23 cellular contexts compared by ENCODE assay signal in the genomic region with DNA sequence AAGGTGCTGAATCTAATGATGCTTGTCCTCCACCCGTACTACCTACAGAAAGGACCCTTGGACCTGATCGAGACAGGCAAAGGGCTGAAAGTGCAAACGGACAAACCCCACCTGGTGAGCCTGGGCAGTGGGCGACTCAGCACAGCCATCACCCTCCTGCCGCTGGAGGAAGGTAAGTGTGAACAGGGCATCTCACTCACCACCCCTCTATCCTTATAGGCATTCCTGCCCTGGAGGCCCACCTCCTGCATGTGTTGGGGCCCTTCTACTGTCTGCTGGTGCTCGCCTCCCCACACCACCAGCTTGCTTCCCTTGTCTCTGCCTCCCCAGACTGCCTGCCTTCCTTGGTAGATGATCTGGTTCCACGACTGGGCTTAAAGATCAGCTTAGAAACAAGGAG. TPM values are rescaled to one million over a fixed set of nuclear protein-coding genes. Genes with fewer than 3 reads are reported as not detected.
A peak's percentile ranks its signal among the peaks of the same experiment; 100 is the strongest.
DNase-seq lines count a peak whose midpoint lies in the region; ATAC-seq, FAIRE-seq and TF ChIP-seq lines count a peak whose summit lies in the region.
"Had no signal": no experiment of that assay in that cellular context is flagged by ENCODE, and none has a peak within 500 bp of the region (broad histone marks: within the 10 kb centered on the region; RNA-seq: fewer than 3 reads in every experiment).

No MANE protein-coding gene starts in this region.

- peaks cover 62% of the 10 kb centered on the region for H3F3A ChIP-seq in GM23248 (ENCODE audit: insufficient read depth)

- H3K36me3 Mint-ChIP-seq in HFFc6 (ENCODE audit: low read depth) = peaks cover 16% of the 10 kb centered on the region
- H3K36me3 Mint-ChIP-seq in astrocyte (ENCODE audit: low read depth, unreplicated experiment) = peaks cover 12% of the 10 kb centered on the region
- H3K36me3 Mint-ChIP-seq: CD8-positive, alpha-beta T cell; natural killer cell; stimulated activated effector memory CD8-positive, alpha-beta T cell treated with anti-CD3 and anti-CD28 coated beads, Interleukin-12 subunit alpha, Interleukin-12 subunit beta, amount 100 ng/mL, for 72 hours had no signal

- no peak overlapping the region for H2BK15ac ChIP-seq in mesenchymal stem cell (ENCODE audit: low read depth, poor library complexity, severe bottlenecking)

- H3K4me3 Mint-ChIP-seq in HFFc6 (no peak overlapping the region), astrocyte (ENCODE audit: unreplicated experiment) (peak overlapping the region; percentile 41)
- H3K4me3 Mint-ChIP-seq: activated T-cell treated with anti-CD3 and anti-CD28 coated beads, Interleukin-2, amount 50 U/mL, for 24 hours; CD8-positive, alpha-beta T cell; effector memory CD8-positive, alpha-beta T cell; natural killer cell; stimulated activated effector memory CD8-positive, alpha-beta T cell treated with anti-CD3 and anti-CD28 coated beads, Interleukin-12 subunit alpha, Interleukin-12 subunit beta, amount 100 ng/mL, for 72 hours had no signal

- no peaks in the 10 kb centered on the region for H3K9me2 ChIP-seq in GM23248 (ENCODE audit: insufficient read depth)

- no peak overlapping the region for H2BK120ac ChIP-seq in mesenchymal stem cell (ENCODE audit: low read depth, low read length)

- H3K36me3 ChIP-seq in astrocyte (ENCODE audit: insufficient read depth, low read length) (peaks cover 14% of the 10 kb centered on the region), mesenchymal stem cell (ENCODE audit: control insufficient read depth in 1 of 2, insufficient read depth in 2 of 2, low read depth in 1 of 2, low read length in 2 of 2) (peaks cover 49 to 52% of the 10 kb centered on the region in 2 experiments), subcutaneous abdominal adipose tissue (ENCODE audit: control insufficient read depth in 5 of 5, insufficient read depth in 5 of 5, low read length in 5 of 5) (peaks cover 2 to 48% (median 38%) of the 10 kb centered on the region in 5 donors), GM23248 (ENCODE audit: low read depth) (peaks cover 16% of the 10 kb centered on the region)

- peak overlapping the region; percentile 35 for H4K8ac ChIP-seq in mesenchymal stem cell (ENCODE audit: low read length)

- H3K27ac Mint-ChIP-seq in HFFc6 (peak overlapping the region; percentile 87), astrocyte (ENCODE audit: unreplicated experiment) (peak overlapping the region; percentile 69)
- H3K27ac Mint-ChIP-seq: activated T-cell treated with anti-CD3 and anti-CD28 coated beads, Interleukin-2, amount 50 U/mL, for 24 hours; CD8-positive, alpha-beta T cell; effector memory CD8-positive, alpha-beta T cell; natural killer cell; stimulated activated effector memory CD8-positive, alpha-beta T cell treated with anti-CD3 and anti-CD28 coated beads, Interleukin-12 subunit alpha, Interleukin-12 subunit beta, amount 100 ng/mL, for 72 hours had no signal

- H3K14ac ChIP-seq in mesenchymal stem cell (ENCODE audit: low read length in 2 of 2) = peak overlapping the region in 1 of 2 experiments; percentile 70

- peaks cover 49% of the 10 kb centered on the region for H3K79me2 ChIP-seq in astrocyte (ENCODE audit: insufficient read depth, low read length)
- peaks cover 65% of the 10 kb centered on the region for H3K79me2 ChIP-seq in GM23248 (ENCODE audit: insufficient read depth)

- H2BK5ac ChIP-seq in mesenchymal stem cell (ENCODE audit: low read depth, low read length, poor library complexity, severe bottlenecking) = peak overlapping the region; percentile 77

- no peak overlapping the region for H3K27ac ChIP-seq in astrocyte (ENCODE audit: low read depth, low read length)
- peak overlapping the region; percentile 82 for H3K27ac ChIP-seq in mesenchymal stem cell (ENCODE audit: low read length, poor library complexity, severe bottlenecking)
- H3K27ac ChIP-seq in subcutaneous abdominal adipose tissue (ENCODE audit: low read depth, low read length) = peak overlapping the region; percentile 94
- H3K27ac ChIP-seq in GM23248 = no peak overlapping the region
- H3K27ac ChIP-seq: HL-60 had no signal

- H2AFZ ChIP-seq in astrocyte (ENCODE audit: low read depth, low read length) (no peak overlapping the region), mesenchymal stem cell (ENCODE audit: low read depth, low read length) (no peak overlapping the region), GM23248 (no peak overlapping the region)

- peaks cover 8% of the 10 kb centered on the region for H3K79me1 ChIP-seq in mesenchymal stem cell (replicated peaks; ENCODE audit: low read length, poor library complexity, severe bottlenecking)

- no peak overlapping the region for H3K4me3 ChIP-seq in astrocyte (ENCODE audit: insufficient read depth, low read depth, low read length)
- H3K4me3 ChIP-seq in mesenchymal stem cell (ENCODE audit: insufficient read depth in 1 of 2, low read depth in 1 of 2, low read length in 2 of 2) = no peak overlapping the region
- H3K4me3 ChIP-seq in subcutaneous abdominal adipose tissue (ENCODE audit: low read depth in 1 of 5, low read length in 5 of 5) = no peak overlapping the region
- H3K4me3 ChIP-seq in GM23248 = no peak overlapping the region
- H3K4me3 ChIP-seq: gastroesophageal sphincter had no signal

- H4K20me1 ChIP-seq in astrocyte (ENCODE audit: insufficient read depth, low read length) (peaks cover 13% of the 10 kb centered on the region), GM23248 (ENCODE audit: insufficient read depth) (no peaks in the 10 kb centered on the region)

- TF ChIP-seq CTCF in HFFc6 (IDR thresholded peaks at IDR 0.05) (no peak), astrocyte (IDR thresholded peaks at IDR 0.05; ENCODE audit: insufficient read depth, low read depth, low read length) (no peak)

- no peaks in the 10 kb centered on the region; the same call in none of the 2 replicates for H3K27me3 Mint-ChIP-seq in HFFc6 (ENCODE audit: insufficient read depth)
- no peaks in the 10 kb centered on the region for H3K27me3 Mint-ChIP-seq in astrocyte (ENCODE audit: low read depth, unreplicated experiment)

- peak overlapping the region in 1 of 2 experiments; percentile 75 for H3K18ac ChIP-seq in mesenchymal stem cell (ENCODE audit: low read depth in 1 of 2, low read length in 2 of 2)

- FAIRE-seq in astrocyte (lab: Jason Lieb, UNC) = no peak
- FAIRE-seq: HepG2 had no signal

- ATAC-seq in HG02759 (IDR thresholded peaks at IDR 0.05; ENCODE audit: unreplicated experiment) = no peak
- ATAC-seq: activated CD4-positive, CD25-positive, alpha-beta regulatory T cell treated with anti-CD3 and anti-CD28 coated beads, Interleukin-2, amount 50 U/mL, for 24 hours; CD8-positive, alpha-beta T cell; effector memory CD8-positive, alpha-beta T cell; gastroesophageal sphincter; natural killer cell; stimulated activated effector memory CD8-positive, alpha-beta T cell treated with anti-CD3 and anti-CD28 coated beads, Interleukin-12 subunit alpha, Interleukin-12 subunit beta, amount 100 ng/mL, for 72 hours had no signal

- peak overlapping the region; percentile 42 for H2AK5ac ChIP-seq in mesenchymal stem cell (ENCODE audit: low read length, severe bottlenecking)

- H4K91ac ChIP-seq in mesenchymal stem cell (ENCODE audit: low read length) = peak overlapping the region; percentile 87

- H3K4ac ChIP-seq in mesenchymal stem cell (ENCODE audit: low read depth in 1 of 2, low read length in 2 of 2) = peak overlapping the region; percentile 59 to 92

- no peaks in the 10 kb centered on the region for H3K27me3 ChIP-seq in astrocyte (ENCODE audit: insufficient read depth, low read length)
- no peaks in the 10 kb centered on the region for H3K27me3 ChIP-seq in mesenchymal stem cell (ENCODE audit: control insufficient read depth in 1 of 2, insufficient read depth in 1 of 2, low read length in 2 of 2)
- H3K27me3 ChIP-seq in subcutaneous abdominal adipose tissue (ENCODE audit: control insufficient read depth in 5 of 5, insufficient read depth in 4 of 5, low read length in 5 of 5) = no peaks in the 10 kb centered on the region
- H3K27me3 ChIP-seq in GM23248 (replicated peaks; ENCODE audit: insufficient read depth) = no peaks in the 10 kb centered on the region
- H3K27me3 ChIP-seq: gastroesophageal sphincter had no signal

- in situ Hi-C loops in GM23248 (cut with MboI) = no loop called here

- H3K4me1 Mint-ChIP-seq in HFFc6 (ENCODE audit: low read depth) (peaks cover 81% of the 10 kb centered on the region), astrocyte (ENCODE audit: low read depth, unreplicated experiment) (peaks cover 69% of the 10 kb centered on the region)

- H3K9ac ChIP-seq in astrocyte (ENCODE audit: low read length) (no peak overlapping the region), mesenchymal stem cell (ENCODE audit: low read length) (no peak overlapping the region), subcutaneous abdominal adipose tissue (ENCODE audit: low read length in 5 of 5) (no peak overlapping the region), GM23248 (no peak overlapping the region)

- H3K9me3 Mint-ChIP-seq in HFFc6 = no peaks in the 10 kb centered on the region
- peaks cover under 1% of the 10 kb centered on the region for H3K9me3 Mint-ChIP-seq in astrocyte (ENCODE audit: unreplicated experiment)
- H3K9me3 Mint-ChIP-seq: activated T-cell treated with anti-CD3 and anti-CD28 coated beads, Interleukin-2, amount 50 U/mL, for 24 hours; CD8-positive, alpha-beta T cell; effector memory CD8-positive, alpha-beta T cell; natural killer cell; stimulated activated effector memory CD8-positive, alpha-beta T cell treated with anti-CD3 and anti-CD28 coated beads, Interleukin-12 subunit alpha, Interleukin-12 subunit beta, amount 100 ng/mL, for 72 hours had no signal

- H3K9me3 ChIP-seq in astrocyte (ENCODE audit: insufficient read depth, low read depth, low read length) (no peaks in the 10 kb centered on the region), mesenchymal stem cell (ENCODE audit: control insufficient read depth, low read length) (no peaks in the 10 kb centered on the region), subcutaneous abdominal adipose tissue (ENCODE audit: control insufficient read depth in 5 of 5, low read length in 5 of 5) (no peaks in the 10 kb centered on the region), GM23248 (ENCODE audit: low read depth) (no peaks in the 10 kb centered on the region)
- H3K9me3 ChIP-seq: gastroesophageal sphincter had no signal

- H3K23ac ChIP-seq in mesenchymal stem cell (ENCODE audit: low read length in 2 of 2) = peak overlapping the region in 1 of 2 experiments; percentile 94

- H3K4me2 ChIP-seq in astrocyte (ENCODE audit: low read length) (no peak overlapping the region), mesenchymal stem cell (ENCODE audit: low read length, poor library complexity, severe bottlenecking) (no peak overlapping the region), GM23248 (ENCODE audit: unreplicated experiment) (no peak overlapping the region)

- H2BK12ac ChIP-seq in mesenchymal stem cell (ENCODE audit: low read length in 2 of 2) = peak overlapping the region; percentile 59 to 60

- peaks cover 54% of the 10 kb centered on the region for H3K4me1 ChIP-seq in astrocyte (ENCODE audit: insufficient read depth, low read length)
- H3K4me1 ChIP-seq in mesenchymal stem cell (ENCODE audit: control insufficient read depth, insufficient read depth, low read depth, low read length) = peaks cover 60% of the 10 kb centered on the region
- H3K4me1 ChIP-seq in subcutaneous abdominal adipose tissue (ENCODE audit: control insufficient read depth in 5 of 5, insufficient read depth in 5 of 5, low read length in 5 of 5) = peaks cover 19 to 84% (median 76%) of the 10 kb centered on the region in 5 donors
- peaks cover 46% of the 10 kb centered on the region for H3K4me1 ChIP-seq in GM23248 (ENCODE audit: insufficient read depth)

- DNase-seq in HFFc6 (no peak), astrocyte (ENCODE audit: low read depth) (no peak), mesenchymal stem cell (no peak), hypothalamus (lab: John Stamatoyannopoulos, UW) (no peak), putamen (ENCODE audit: low spot score) (no peak), GM23248 (no peak)
- DNase-seq: activated naive CD4-positive, alpha-beta T cell treated with Interleukin-2 at 50 U/mL for 16 hours; activated T-cell treated with anti-CD3 and anti-CD28 coated beads, Interleukin-2, amount 50 U/mL, for 24 hours; CD8-positive, alpha-beta T cell; effector memory CD8-positive, alpha-beta T cell; midbrain; natural killer cell; NCI-H1105 treated with DMSO at 0.1 percent for 48 hours; NCI-H2029 treated with DMSO at 0.1 percent for 48 hours; SHP77 treated with DMSO at 0.1 percent for 48 hours; stimulated activated CD4-positive, alpha-beta T cell treated with anti-CD3 and anti-CD28 coated beads, Interleukin-1b, Interleukin-23, amount 100 ng/mL, for 48 hours had no signal

- WGBS in mesenchymal stem cell = 94% methylated on average over 6 of the region's 7 CpGs
- 94 to 95% methylated on average over 7 of the region's 7 CpGs for WGBS in GM23248 (ENCODE audit: low coverage in 1 of 2, low lambda C conversion rate in 2 of 2, missing lambda C conversion rate in 2 of 2), 2 experiments

RNA-seq across cellular contexts. Expression of a gene that starts 7.1 kb away (rescaled TPM):
- total RNA-seq in HFFc6 (2021; fragmentation: NEBNext Ultra II Directional; extraction: Animal tissue kit (Norgen Biotek cat#: 25700)) = 100 to 1,000 TPM; 106 to 121 (median 114) TPM
- total RNA-seq in astrocyte = 179 and 194 TPM in 2 replicates
- polyA plus RNA-seq in mesenchymal stem cell (2013, experiment 1 of 2) = 124 TPM
- polyA plus RNA-seq in mesenchymal stem cell (2013, experiment 2 of 2) = 114 TPM
- 102 and 109 TPM in 2 replicates for total RNA-seq in GM23248 (2014; rRNA removed; shearing (Covaris generic))
- 91.7 and 91.8 TPM in 2 replicates for polyA plus RNA-seq in GM23248 (2016; fragmentation: Nextera tagmentation; extraction: Ambion mirVana)

RNA-seq across cellular contexts. Expression of a gene that starts 42.3 kb away (rescaled TPM):
- 100 to 1,000 TPM; 271 to 331 (median 319) TPM for total RNA-seq in HFFc6 (2021; fragmentation: NEBNext Ultra II Directional; extraction: Animal tissue kit (Norgen Biotek cat#: 25700))
- total RNA-seq in astrocyte = 255 and 289 TPM in 2 replicates
- polyA plus RNA-seq in mesenchymal stem cell (2013, experiment 1 of 2) = 251 TPM
- 261 TPM for polyA plus RNA-seq in mesenchymal stem cell (2013, experiment 2 of 2)
- total RNA-seq in GM23248 (2014; rRNA removed; shearing (Covaris generic)) = 187 and 191 TPM in 2 replicates
- 188 and 190 TPM in 2 replicates for polyA plus RNA-seq in GM23248 (2016; fragmentation: Nextera tagmentation; extraction: Ambion mirVana)

RNA-seq across cellular contexts. Expression of a gene that starts 48.8 kb away (rescaled TPM):
- total RNA-seq in HFFc6 (2021; fragmentation: NEBNext Ultra II Directional; extraction: Animal tissue kit (Norgen Biotek cat#: 25700)) = 10 to 100 TPM; 17.3 to 22.4 (median 20.2) TPM
- total RNA-seq in astrocyte = 14.0 and 16.5 TPM in 2 replicates
- 19.2 TPM for polyA plus RNA-seq in mesenchymal stem cell (2013, experiment 1 of 2)
- polyA plus RNA-seq in mesenchymal stem cell (2013, experiment 2 of 2) = 18.5 TPM
- 38.1 and 49.5 TPM in 2 replicates for total RNA-seq in GM23248 (2014; rRNA removed; shearing (Covaris generic))
- polyA plus RNA-seq in GM23248 (2016; fragmentation: Nextera tagmentation; extraction: Ambion mirVana) = 21.7 and 25.9 TPM in 2 replicates

Comparison
In these comparisons a context has a peak if more than half of its experiments do, and no peak if none do; other contexts are left out.
1. H3K27ac ChIP-seq: peak in mesenchymal stem cell (single experiment) and subcutaneous abdominal adipose tissue (single experiment); none in astrocyte (single experiment) and GM23248 (single experiment).